ENCODE assay signal across 15 cellular contexts in genomic region chr9:122040573-122041242, GRCh38.
"Had no signal": no experiment of that assay in that cellular context is flagged by ENCODE, and none has a peak within 500 bp of the region (broad histone marks: within the 10 kb centered on the region; RNA-seq: fewer than 3 reads in every experiment).

No MANE protein-coding gene starts in this region.

- H3K9me3 Mint-ChIP-seq: natural killer cell had no signal

- DNase-seq: activated CD4-positive, alpha-beta T cell treated with anti-CD3 and anti-CD28 coated beads, Interleukin-2, amount 50 U/mL, for 48 hours; activated CD8-positive, alpha-beta memory T cell treated with anti-CD3 and anti-CD28 coated beads, Interleukin-2, amount 10 ng/mL, durations not matched to agents 7 days and 5 days; activated effector memory CD4-positive, alpha-beta T cell treated with anti-CD3 and anti-CD28 coated beads, Interleukin-2, amount 50 U/mL, for 16 hours; activated naive CD8-positive, alpha-beta T cell treated with anti-CD3 and anti-CD28 coated beads for 36 hours; activated T-cell treated with anti-CD3 and anti-CD28 coated beads, Interleukin-2, amount 50 U/mL, for 4 hours; dermis blood vessel endothelial cell; glutamatergic neuron; immature natural killer cell; natural killer cell; occipital lobe; stimulated activated CD4-positive, alpha-beta T cell treated with anti-CD3 and anti-CD28 coated beads, Interleukin-4, amount 100 ng/mL, for 1 hour; T-helper 2 cell had no signal

- H3K4me3 Mint-ChIP-seq: activated CD8-positive, alpha-beta memory T cell treated with anti-CD3 and anti-CD28 coated beads, Interleukin-2, amount 10 ng/mL, durations not matched to agents 7 days and 5 days; activated naive CD8-positive, alpha-beta T cell treated with anti-CD3 and anti-CD28 coated beads for 36 hours; activated T-cell treated with anti-CD3 and anti-CD28 coated beads, Interleukin-2, amount 50 U/mL, for 4 hours; immature natural killer cell; natural killer cell had no signal

- H3K27me3 Mint-ChIP-seq: activated CD8-positive, alpha-beta memory T cell treated with anti-CD3 and anti-CD28 coated beads, Interleukin-2, amount 10 ng/mL, durations not matched to agents 7 days and 5 days; activated naive CD8-positive, alpha-beta T cell treated with anti-CD3 and anti-CD28 coated beads for 36 hours; progenitor cell of endocrine pancreas had no signal

- H3K36me3 Mint-ChIP-seq: natural killer cell had no signal

- H3K27ac Mint-ChIP-seq: activated CD8-positive, alpha-beta memory T cell treated with anti-CD3 and anti-CD28 coated beads, Interleukin-2, amount 10 ng/mL, durations not matched to agents 7 days and 5 days; activated naive CD8-positive, alpha-beta T cell treated with anti-CD3 and anti-CD28 coated beads for 36 hours; immature natural killer cell; natural killer cell; progenitor cell of endocrine pancreas had no signal

- H3K4me1 Mint-ChIP-seq: activated CD8-positive, alpha-beta memory T cell treated with anti-CD3 and anti-CD28 coated beads, Interleukin-2, amount 10 ng/mL, durations not matched to agents 7 days and 5 days; activated naive CD8-positive, alpha-beta T cell treated with anti-CD3 and anti-CD28 coated beads for 36 hours had no signal

- ATAC-seq: activated CD4-positive, CD25-positive, alpha-beta regulatory T cell treated with anti-CD3 and anti-CD28 coated beads, Interleukin-2, amount 50 U/mL, for 24 hours; activated CD8-positive, alpha-beta memory T cell treated with anti-CD3 and anti-CD28 coated beads, Interleukin-2, amount 10 ng/mL, durations not matched to agents 7 days and 5 days; activated T-cell treated with anti-CD3 and anti-CD28 coated beads, Interleukin-2, amount 50 U/mL, for 4 hours; natural killer cell; sciatic nerve had no signal
